ENCODE assay signal across 2 cellular contexts in the genomic region with DNA sequence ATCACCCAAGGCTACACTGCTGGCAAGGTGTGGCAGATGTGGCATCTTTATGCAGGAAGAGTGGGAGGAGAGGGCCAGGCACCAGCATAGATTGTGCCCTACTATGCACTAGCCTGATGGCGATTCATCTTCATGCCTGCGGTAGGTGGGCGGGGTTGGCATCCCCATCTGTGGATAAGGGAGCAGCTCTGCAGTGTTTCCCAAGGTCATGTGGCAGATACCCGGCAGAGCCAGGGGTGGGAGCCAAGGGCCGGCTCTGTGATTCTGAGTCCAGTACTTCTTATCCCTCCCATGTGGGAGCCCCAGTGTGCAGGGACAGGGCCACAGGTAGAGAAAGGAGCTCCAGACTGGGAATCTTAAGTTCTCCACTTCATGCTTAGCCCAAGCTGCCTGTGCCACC.
TF ChIP-seq lines count a peak whose summit lies in the region.

No MANE protein-coding gene starts in this region.

TF ChIP-seq in liver, 16 proteins besides CTCF, POLR2A, EP300 and RAD21:
- no peak for TF ChIP-seq YY1 (IDR thresholded peaks at IDR 0.05)
- TF ChIP-seq RXRA (IDR thresholded peaks at IDR 0.05): no peak
- TF ChIP-seq HNF4G (IDR thresholded peaks at IDR 0.05): no peak
- no peak for TF ChIP-seq JUND (IDR thresholded peaks at IDR 0.05)
- TF ChIP-seq GABPA (IDR thresholded peaks at IDR 0.05 in 1 of 2, conservative IDR thresholded peaks at IDR 0.05 in 1 of 2): no peak
- TF ChIP-seq SP1 (IDR thresholded peaks at IDR 0.05): no peak
- TF ChIP-seq EGR1 (IDR thresholded peaks at IDR 0.05; ENCODE audit: low read depth in 2 of 2): no peak
- no peak for TF ChIP-seq FOXA1 (IDR thresholded peaks at IDR 0.05)
- no peak for TF ChIP-seq REST (IDR thresholded peaks at IDR 0.05)

TF ChIP-seq in HepG2, 621 proteins besides CTCF, POLR2A, EP300 and RAD21:
- TF ChIP-seq ZBTB42 (CRISPR knock-in tag; IDR thresholded peaks at IDR 0.05) (no peak), ZNF326 (CRISPR knock-in tag; IDR thresholded peaks at IDR 0.05; ENCODE audit: borderline replicate concordance) (no peak), MED8 (CRISPR knock-in tag; IDR thresholded peaks at IDR 0.05; ENCODE audit: insufficient replicate concordance) (no peak), HINFP (CRISPR knock-in tag; IDR thresholded peaks at IDR 0.05; ENCODE audit: low read depth) (no peak), MBNL3 (CRISPR knock-in tag; conservative IDR thresholded peaks at IDR 0.05) (no peak), SRSF1 (optimal IDR thresholded peaks at IDR 0.05; ENCODE audit: low read depth, low read length) (no peak), SNAPC5 (CRISPR knock-in tag; IDR thresholded peaks at IDR 0.05; ENCODE audit: borderline replicate concordance) (no peak), ZNF121 (CRISPR knock-in tag; IDR thresholded peaks at IDR 0.05) (no peak), ZNF414 (CRISPR knock-in tag; IDR thresholded peaks at IDR 0.05) (no peak), SMC3 (IDR thresholded peaks at IDR 0.05; ENCODE audit: low read length) (no peak), ZFP62 (CRISPR knock-in tag; IDR thresholded peaks at IDR 0.05) (no peak), ETV6 (CRISPR knock-in tag; conservative IDR thresholded peaks at IDR 0.05) (no peak), TSC22D2 (CRISPR knock-in tag; IDR thresholded peaks at IDR 0.05; ENCODE audit: borderline replicate concordance) (no peak), ATF7 (IDR thresholded peaks at IDR 0.05) (no peak), ATF7 (CRISPR knock-in tag; IDR thresholded peaks at IDR 0.05) (no peak), ZNF687 (CRISPR knock-in tag; IDR thresholded peaks at IDR 0.05) (no peak), SIN3B (IDR thresholded peaks at IDR 0.05; ENCODE audit: low read length) (no peak), KDM6A (CRISPR knock-in tag; IDR thresholded peaks at IDR 0.05; ENCODE audit: low read depth) (no peak), EHMT2 (IDR thresholded peaks at IDR 0.05; ENCODE audit: borderline replicate concordance, low read depth, low read length) (no peak), HNRNPL (IDR thresholded peaks at IDR 0.05; ENCODE audit: low read depth, low read length) (no peak), ZNF740 (CRISPR knock-in tag; IDR thresholded peaks at IDR 0.05) (no peak)
TF ChIP-seq in HepG2: peak in this region for 0.
